In genomic region chr5:139747583-139748504, GRCh38 we compare ENCODE assay signal across 8 cellular contexts. TPM values are rescaled to one million over a fixed set of nuclear protein-coding genes. Genes with fewer than 3 reads are reported as not detected.
DNase-seq lines count a peak whose midpoint lies in the region; ATAC-seq, FAIRE-seq and TF ChIP-seq lines count a peak whose summit lies in the region.

No MANE protein-coding gene starts in this region.

- peaks cover 29% of the 10 kb centered on the region for H3K27me3 Mint-ChIP-seq in T-helper 17 cell

- peak overlapping the region; percentile 79 for H3K27ac Mint-ChIP-seq in T-helper 17 cell

- H3K9ac ChIP-seq in mammary epithelial cell (ENCODE audit: insufficient read depth, low read length), result no peak overlapping the region

- BruUV-seq in mammary epithelial cell (replicated peaks; lab: Mats Ljungman, UMichigan), result no TSS peak

- H3K4me1 ChIP-seq in mammary epithelial cell (ENCODE audit: insufficient read depth, low read length), result peaks cover 28% of the 10 kb centered on the region

- peaks cover 8% of the 10 kb centered on the region for H3K36me3 Mint-ChIP-seq in T-helper 17 cell (ENCODE audit: low read depth)

- DNase-seq in GM13976 (ENCODE audit: low spot score) (peak; percentile 71), T-helper 17 cell (peak in 1 of 3 donors; percentile 18), mammary epithelial cell (no peak), HTR-8/SVneo (ENCODE audit: insufficient read length, low spot score) (no peak), RWPE1 (ENCODE audit: low spot score) (no peak)
- DNase-seq in stimulated activated CD4-positive, alpha-beta T cell treated with anti-CD3 and anti-CD28 coated beads, Interleukin-2, amount 100 ng/mL, for 4 hours (ENCODE audit: low read depth), result peak; percentile 44

- no peak overlapping the region for H3K27ac ChIP-seq in mammary epithelial cell (ENCODE audit: insufficient read depth, low read depth, low read length)
- peak overlapping the region; percentile 72 for H3K27ac ChIP-seq in layer of hippocampus (ENCODE audit: low read depth, low read length)
- H3K27ac ChIP-seq in RWPE1, result no peak overlapping the region

- no peaks in the 10 kb centered on the region for H3K9me3 ChIP-seq in T-helper 17 cell (ENCODE audit: control insufficient read depth, low read length, poor library complexity, severe bottlenecking)
- no peaks in the 10 kb centered on the region for H3K9me3 ChIP-seq in mammary epithelial cell (replicated peaks; ENCODE audit: insufficient read depth, low read length)

- peak overlapping the region; percentile 81 for H2AFZ ChIP-seq in mammary epithelial cell (ENCODE audit: low read depth, low read length)

- in situ Hi-C loops in GM13976 (cut with MboI; ENCODE audit: low sequenced_read_pairs, unreplicated experiment), result no loop called here
- in situ Hi-C loops in mammary epithelial cell (cut with MboI; ENCODE audit: low sequenced_read_pairs in 2 of 2), result no loop called here

- H3K79me2 ChIP-seq in mammary epithelial cell (ENCODE audit: insufficient read depth, low read length), result no peaks in the 10 kb centered on the region

- peaks cover 21% of the 10 kb centered on the region for H3K4me1 Mint-ChIP-seq in T-helper 17 cell

- no peak for FAIRE-seq in HTR-8/SVneo (lab: Jason Lieb, UNC)

- H3K36me3 ChIP-seq in mammary epithelial cell (ENCODE audit: insufficient read depth, low read length), result no peaks in the 10 kb centered on the region

- WGBS in mammary epithelial cell (ENCODE audit: low coverage, missing lambda C conversion rate), result 8% methylated on average over 28 of the region's 60 CpGs

- ATAC-seq in HG02943 (IDR thresholded peaks at IDR 0.05; ENCODE audit: low read depth, unreplicated experiment), result peak; percentile 3
- peak; percentile 20 for ATAC-seq in T-helper 17 cell

- peaks cover 13% of the 10 kb centered on the region for H3K27me3 ChIP-seq in mammary epithelial cell (ENCODE audit: insufficient read depth, low read length)
- H3K27me3 ChIP-seq in layer of hippocampus (ENCODE audit: control insufficient read depth, insufficient read depth, low read length), result peaks cover 2% of the 10 kb centered on the region

- intact Hi-C loops in mammary epithelial cell (cut with micrococcal nuclease), result no loop called here

- no peak for TF ChIP-seq CTCF in GM13976 (IDR thresholded peaks at IDR 0.05; ENCODE audit: borderline replicate concordance, control extremely low read depth, extremely low read depth, insufficient read depth, missing control alignments)
- TF ChIP-seq CTCF in mammary epithelial cell (conservative IDR thresholded peaks at IDR 0.05 in 1 of 2, IDR thresholded peaks at IDR 0.05 in 1 of 2; ENCODE audit: extremely low read depth in 1 of 2, insufficient read depth in 1 of 2, low read depth in 1 of 2, low read length in 2 of 2), result no peak
- no peak for TF ChIP-seq CTCF in RWPE1 (conservative IDR thresholded peaks at IDR 0.05; ENCODE audit: low read depth)

- peak overlapping the region; percentile 23 to 39 (median 33) for H3K4me3 ChIP-seq in mammary epithelial cell (replicated peaks in 1 of 3; ENCODE audit: insufficient read depth in 1 of 3, low read depth in 2 of 3, low read length in 3 of 3)

- POLR2A ChIA-PET in RWPE1 (lab: Yijun Ruan, JAX; ENCODE audit: low non-redundant PET), result interaction anchor here (0.6 kb wide), 1 partner anchor 360 kb away, joined by 6 read pairs; no protein-coding TSS in a partner anchor

- peak overlapping the region; percentile 99 for H3K4me3 Mint-ChIP-seq in T-helper 17 cell

- no peaks in the 10 kb centered on the region for H4K20me1 ChIP-seq in mammary epithelial cell (ENCODE audit: insufficient read depth, low read length)

- dilution Hi-C loops in mammary epithelial cell (cut with HindIII; ENCODE audit: low sequenced_read_pairs), result loop anchor here (5.0 to 10.0 kb wide), 4 partner anchors 36 to 99 kb away; no protein-coding TSS in a partner anchor

- CTCF ChIA-PET in mammary epithelial cell (lab: Charles Lee; ENCODE audit: low non-redundant PET) (no interaction called here), RWPE1 (lab: Yijun Ruan, JAX) (interaction anchor here (0.6 to 4.2 kb wide), 5 partner anchors 18 to 229 kb away, joined by 3 to 40 read pairs (median 5); no protein-coding TSS in a partner anchor)

- H3K4me2 ChIP-seq in mammary epithelial cell (ENCODE audit: insufficient read depth, low read depth, low read length), result peak overlapping the region; percentile 92

RNA-seq across cellular contexts. Expression of gene PSD2, which starts 47.8 kb away (rescaled TPM):
- under 1 TPM in 1 of 2 donors, not detected in 1; 0.07 TPM for total RNA-seq in T-helper 17 cell
- under 1 TPM; under 0.01 to 0.07 TPM for total RNA-seq in mammary epithelial cell
- polyA plus RNA-seq in mammary epithelial cell, result not detected
- polyA minus RNA-seq in mammary epithelial cell, result not detected

Comparison
In these comparisons a context has a peak if more than half of its experiments do, and no peak if none do; other contexts are left out.
1. DNase-seq: peak in GM13976 (single experiment) and stimulated activated CD4-positive, alpha-beta T cell treated with anti-CD3 and anti-CD28 coated beads, Interleukin-2, amount 100 ng/mL, for 4 hours (single experiment); none in mammary epithelial cell (single experiment), HTR-8/SVneo (single experiment) and RWPE1 (single experiment).